ENCODE assay signal across 8 cellular contexts in genomic region chr3:48088749-48089466, GRCh38.
DNase-seq lines count a peak whose midpoint lies in the region; ATAC-seq, FAIRE-seq and TF ChIP-seq lines count a peak whose summit lies in the region.

No MANE protein-coding gene starts in this region.

- peak overlapping the region; percentile 88 for H2AFZ ChIP-seq in keratinocyte (ENCODE audit: control insufficient read depth, low read length)

- peak; percentile 90 for ATAC-seq in GM19025 (IDR thresholded peaks at IDR 0.05; ENCODE audit: low read depth, unreplicated experiment)
- ATAC-seq in HG03280 (IDR thresholded peaks at IDR 0.05; ENCODE audit: unreplicated experiment) = peak; percentile 94
- peak; percentile 96 to 97 for ATAC-seq in activated CD4-positive, CD25-positive, alpha-beta regulatory T cell treated with anti-CD3 and anti-CD28 coated beads, Interleukin-2, amount 50 U/mL, for 24 hours

- peak overlapping the region; percentile 98 for H3K27ac ChIP-seq in keratinocyte (ENCODE audit: control insufficient read depth, insufficient read depth, low read length)

- peak overlapping the region; percentile 73 for H3K4me2 ChIP-seq in keratinocyte (ENCODE audit: control insufficient read depth, extremely low read depth, insufficient read depth, low read depth, low read length)

- peaks cover 3% of the 10 kb centered on the region for H3K9me1 ChIP-seq in keratinocyte (ENCODE audit: control insufficient read depth, extremely low read depth, insufficient read depth, low read length)

- dilution Hi-C loops in keratinocyte (cut with MboI; ENCODE audit: extremely low pct_ligation_motif_present, low sequenced_read_pairs) = no loop called here

- H3K4me3 ChIP-seq in keratinocyte (ENCODE audit: control insufficient read depth in 2 of 3, extremely low read depth in 1 of 3, insufficient read depth in 2 of 3, low read depth in 1 of 3, low read length in 3 of 3) = peak overlapping the region; percentile 85 to 99 (median 93)

- no peak for FAIRE-seq in keratinocyte (lab: Jason Lieb, UNC)

- H4K20me1 ChIP-seq in keratinocyte (ENCODE audit: control insufficient read depth, extremely low read depth, insufficient read depth, low read length) = peaks cover 14% of the 10 kb centered on the region

- DNase-seq in AG09319 (ENCODE audit: extremely low read depth, low read depth) = peak; percentile 93
- DNase-seq in NCI-H345 treated with DMSO at 0.1 percent for 48 hours (lab: John Stamatoyannopoulos, UW; ENCODE audit: unreplicated experiment) = peak; percentile 79
- DNase-seq in cerebellar cortex (ENCODE audit: low spot score) = peak; percentile 96
- peak; percentile 66 for DNase-seq in keratinocyte (ENCODE audit: low read depth, low spot score)
- DNase-seq in stimulated activated CD4-positive, alpha-beta T cell treated with anti-CD3 and anti-CD28 coated beads, Interleukin-12 subunit alpha, Interleukin-12 subunit beta, amount 100 ng/mL, for 48 hours (ENCODE audit: low read depth in 2 of 3, low spot score in 1 of 3) = peak; percentile 88 to 94 (median 92)

- no peak; the same call in 1 of the 2 replicates for TF ChIP-seq CTCF in AG09319 (IDR thresholded peaks at IDR 0.05; ENCODE audit: low read depth, low read length)
- TF ChIP-seq CTCF in keratinocyte (optimal IDR thresholded peaks at IDR 0.05 in 1 of 3, IDR thresholded peaks at IDR 0.05 in 1 of 3, conservative IDR thresholded peaks at IDR 0.05 in 1 of 3; ENCODE audit: extremely low read depth in 1 of 3, insufficient read depth in 2 of 3, low read length in 3 of 3) = no peak

- H3K4me1 ChIP-seq in keratinocyte (ENCODE audit: control insufficient read depth, extremely low read depth, insufficient read depth, low read length) = peaks cover 21% of the 10 kb centered on the region

- no peaks in the 10 kb centered on the region for H3K9me3 ChIP-seq in keratinocyte (ENCODE audit: control insufficient read depth, low read depth, low read length)

- H3K27me3 ChIP-seq in keratinocyte (ENCODE audit: control insufficient read depth, extremely low read depth, insufficient read depth, low read length) = no peaks in the 10 kb centered on the region

- H3K9ac ChIP-seq in keratinocyte (ENCODE audit: control insufficient read depth, extremely low read depth, insufficient read depth, low read length) = peak overlapping the region; percentile 97

- H3K36me3 ChIP-seq in keratinocyte (ENCODE audit: control insufficient read depth in 2 of 2, extremely low read depth in 1 of 2, insufficient read depth in 2 of 2, low read length in 2 of 2) = peaks cover 0 to 11% of the 10 kb centered on the region in 2 experiments

- H3K79me2 ChIP-seq in keratinocyte (ENCODE audit: control insufficient read depth, insufficient read depth, low read length) = peaks cover 47% of the 10 kb centered on the region

Comparison
In these comparisons a context has a peak if more than half of its experiments do, and no peak if none do; other contexts are left out.
1. Peak in every context shown above with its lines: DNase-seq, ATAC-seq, H3K4me3 ChIP-seq and H3K27ac ChIP-seq.